ENCODE assay signal across 20 cellular contexts in genomic region chr1:88104234-88104633, GRCh38.
DNase-seq lines count a peak whose midpoint lies in the region; ATAC-seq and TF ChIP-seq lines count a peak whose summit lies in the region.
"Had no signal": no experiment of that assay in that cellular context is flagged by ENCODE, and none has a peak within 500 bp of the region (broad histone marks: within the 10 kb centered on the region; RNA-seq: fewer than 3 reads in every experiment).

No MANE protein-coding gene starts in this region.

- H3K9me3 ChIP-seq in adipocyte (ENCODE audit: control insufficient read depth, low read length) (no peaks in the 10 kb centered on the region), fibroblast of lung (ENCODE audit: control insufficient read depth, insufficient read depth, low read depth, low read length) (no peaks in the 10 kb centered on the region), WERI-Rb-1 (ENCODE audit: severe bottlenecking) (no peaks in the 10 kb centered on the region)
- H3K9me3 ChIP-seq: SJSA1 had no signal

- H3K36me3 ChIP-seq in adipocyte (ENCODE audit: control insufficient read depth, insufficient read depth, low read length, severe bottlenecking) = no peaks in the 10 kb centered on the region
- H3K36me3 ChIP-seq in fibroblast of lung (ENCODE audit: control insufficient read depth, insufficient read depth, low read length) = no peaks in the 10 kb centered on the region
- H3K36me3 ChIP-seq in WERI-Rb-1 = no peaks in the 10 kb centered on the region
- H3K36me3 ChIP-seq: SJSA1 had no signal

- H3K4me2 ChIP-seq in fibroblast of lung (ENCODE audit: extremely low read depth, insufficient read depth, low read length) = no peak overlapping the region
- H3K4me2 ChIP-seq: GM23338, PC-9 had no signal

- H3K9ac ChIP-seq in adipocyte (ENCODE audit: low read length) (no peak overlapping the region), fibroblast of lung (ENCODE audit: insufficient read depth, low read length) (no peak overlapping the region)

- no peak for TF ChIP-seq CTCF in fibroblast of lung (conservative IDR thresholded peaks at IDR 0.05 in 1 of 2, IDR thresholded peaks at IDR 0.05 in 1 of 2; ENCODE audit: low read depth in 1 of 2, low read length in 2 of 2)
- TF ChIP-seq CTCF in WERI-Rb-1 (IDR thresholded peaks at IDR 0.05; ENCODE audit: low read depth, low read length) = no peak

- H3K4me3 ChIP-seq in adipocyte (ENCODE audit: low read length) (no peak overlapping the region), fibroblast of lung (replicated peaks in 1 of 4; ENCODE audit: control extremely low read depth in 1 of 4, insufficient read depth in 1 of 4, low read depth in 3 of 4, low read length in 4 of 4) (no peak overlapping the region), WERI-Rb-1 (ENCODE audit: low read depth, low read length) (no peak overlapping the region)
- H3K4me3 ChIP-seq: GM23338, PC-9, SJSA1 had no signal

- H2AFZ ChIP-seq in fibroblast of lung (ENCODE audit: low read length) = no peak overlapping the region
- H2AFZ ChIP-seq: GM23338, PC-9 had no signal

- peak; percentile 4 for DNase-seq in AG08396 (ENCODE audit: low spot score)
- peak; percentile 10 for DNase-seq in adipocyte (ENCODE audit: low read depth)
- peak; percentile 38 to 55 for DNase-seq in fibroblast of lung (ENCODE audit: low read depth in 2 of 2)
- peak; percentile 80 for DNase-seq in renal cortical epithelial cell (ENCODE audit: low read depth)
- no peak for DNase-seq in WERI-Rb-1
- DNase-seq in NCI-H510A (lab: John Stamatoyannopoulos, UW) = no peak
- DNase-seq: Calu3; CD4-positive, CD25-positive, alpha-beta regulatory T cell; DMS53; MV-4-11; NCI-H1417 treated with DMSO at 0.1 percent for 48 hours; NCI-H1930; NCI-H2171 treated with DMSO at 0.1 percent for 48 hours; NCI-H82; PC-9 had no signal

- peaks cover 11% of the 10 kb centered on the region for H3K4me1 ChIP-seq in adipocyte (ENCODE audit: control insufficient read depth, insufficient read depth, low read length)
- H3K4me1 ChIP-seq in fibroblast of lung (ENCODE audit: control insufficient read depth, extremely low read depth, insufficient read depth, low read length) = no peaks in the 10 kb centered on the region
- H3K4me1 ChIP-seq: SJSA1 had no signal

- no peaks in the 10 kb centered on the region for H3K27me3 ChIP-seq in adipocyte (replicated peaks; ENCODE audit: control insufficient read depth, insufficient read depth, low read length)
- no peaks in the 10 kb centered on the region for H3K27me3 ChIP-seq in fibroblast of lung (ENCODE audit: control insufficient read depth, insufficient read depth, low read length)
- no peaks in the 10 kb centered on the region for H3K27me3 ChIP-seq in WERI-Rb-1 (ENCODE audit: insufficient read depth, low read depth, severe bottlenecking)
- H3K27me3 ChIP-seq: SJSA1 had no signal

- no peak for ATAC-seq in GM18868 (IDR thresholded peaks at IDR 0.05; ENCODE audit: unreplicated experiment)
- ATAC-seq: GM23338, HCT116 had no signal

- no peaks in the 10 kb centered on the region for H4K20me1 ChIP-seq in fibroblast of lung (ENCODE audit: control insufficient read depth, extremely low read depth, insufficient read depth, low read length)

- H3K79me2 ChIP-seq in fibroblast of lung (ENCODE audit: control insufficient read depth, insufficient read depth, low read length) = no peaks in the 10 kb centered on the region

- H3K27ac ChIP-seq in fibroblast of lung (ENCODE audit: insufficient read depth, low read length) (no peak overlapping the region), WERI-Rb-1 (no peak overlapping the region)
- H3K27ac ChIP-seq: HL-60, PC-9, SJSA1 had no signal

Comparison
In these comparisons a context has a peak if more than half of its experiments do, and no peak if none do; other contexts are left out.
1. DNase-seq: peak in AG08396 (single experiment), adipocyte (single experiment), fibroblast of lung (2 of 2) and renal cortical epithelial cell (single experiment); none in WERI-Rb-1 (single experiment) and NCI-H510A (single experiment).